In the genomic region with DNA sequence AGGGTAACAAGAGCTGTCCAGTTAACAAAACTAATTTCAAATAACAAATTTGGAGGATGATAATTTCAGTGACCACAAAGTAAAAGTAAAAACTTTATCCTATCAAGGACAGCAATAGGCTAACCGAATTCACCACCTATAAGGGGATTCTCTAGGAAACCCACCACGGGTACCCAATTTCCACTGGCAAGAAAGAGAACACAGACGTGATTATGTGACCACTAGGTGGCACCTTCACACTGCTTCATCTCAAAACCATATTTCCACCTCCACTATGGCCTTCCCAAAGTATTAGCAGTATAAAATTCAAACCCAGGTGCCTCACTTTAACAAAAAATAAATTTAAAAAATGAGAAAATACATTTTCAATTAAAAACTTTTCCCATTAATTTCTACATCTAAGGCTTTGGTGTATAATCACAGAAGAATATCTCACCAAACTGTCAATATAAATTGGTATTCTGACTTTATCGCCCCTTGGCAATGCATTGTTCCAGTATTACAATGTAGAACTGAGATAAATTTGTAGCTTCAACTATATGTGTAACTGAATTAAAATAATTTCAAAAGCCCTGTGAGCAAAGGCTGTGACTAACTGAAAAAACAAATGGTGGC, we compare ENCODE assay signal across 8 cellular contexts.
DNase-seq lines count a peak whose midpoint lies in the region; ATAC-seq and TF ChIP-seq lines count a peak whose summit lies in the region.

No MANE protein-coding gene starts in this region.

- TF ChIP-seq POLR2A in heart left ventricle (IDR thresholded peaks at IDR 0.05): no peak

- peaks cover 6% of the 10 kb centered on the region for H3K27me3 Mint-ChIP-seq in activated T-cell treated with anti-CD3 and anti-CD28 coated beads, Interleukin-2, amount 50 U/mL, for 72 hours (ENCODE audit: low read depth)

- DNase-seq in COR-L47 (lab: John Stamatoyannopoulos, UW) (peak; percentile 53), H4 (ENCODE audit: low spot score) (peak; percentile 45), NCI-H526 treated with DMSO at 0.1 percent for 48 hours (lab: John Stamatoyannopoulos, UW) (peak; percentile 13), heart left ventricle (peak in 2 of 5 donors; percentile 21 to 31), sciatic nerve (ENCODE audit: low spot score) (no peak)
- peak; percentile 32 for DNase-seq in activated T-cell treated with anti-CD3 and anti-CD28 coated beads, Interleukin-2, amount 50 U/mL, for 72 hours

- H3K4me3 Mint-ChIP-seq in activated T-cell treated with anti-CD3 and anti-CD28 coated beads, Interleukin-2, amount 50 U/mL, for 72 hours: no peak overlapping the region

- H3K4me1 Mint-ChIP-seq in activated T-cell treated with anti-CD3 and anti-CD28 coated beads, Interleukin-2, amount 50 U/mL, for 72 hours (ENCODE audit: low read depth): no peaks in the 10 kb centered on the region

- H3K4me1 ChIP-seq in heart left ventricle: peaks cover 0 to 6% (median 0%) of the 10 kb centered on the region in 12 donors

- no peaks in the 10 kb centered on the region for H3K36me3 Mint-ChIP-seq in activated T-cell treated with anti-CD3 and anti-CD28 coated beads, Interleukin-2, amount 50 U/mL, for 72 hours (ENCODE audit: insufficient read depth in 2 of 2)

- intact Hi-C loops in heart left ventricle (cut with DNase I) (loop anchor here in 9 of 10 donors (1.0 to 10.0 kb wide), 10 partner anchors 69 to 289 kb away; partner anchors contain the start of gene THBS1 (in 1 of the 9)), sciatic nerve (cut with DNase I) (loop anchor here (10.0 kb wide), 1 partner anchor 69 kb away; no protein-coding TSS in a partner anchor)

- H3K36me3 ChIP-seq in heart left ventricle: no peaks in the 10 kb centered on the region

- 27 to 31% (median 29%) methylated on average over 4 of the region's 4 CpGs for WGBS in heart left ventricle, 4 donors

- TF ChIP-seq CTCF in heart left ventricle (IDR thresholded peaks at IDR 0.05): peak; percentile 69 to 86 (median 76)

- H3K27ac Mint-ChIP-seq in activated T-cell treated with anti-CD3 and anti-CD28 coated beads, Interleukin-2, amount 50 U/mL, for 72 hours: no peak overlapping the region

- peak in 1 of 2 donors; percentile 53 for ATAC-seq in activated T-cell treated with anti-CD3 and anti-CD28 coated beads, Interleukin-2, amount 50 U/mL, for 72 hours (replicated peaks in 1 of 2)
- ATAC-seq in heart left ventricle (peak in 3 of 4 donors; percentile 48 to 76 (median 64)), sciatic nerve (peak; percentile 69), HG02852 (IDR thresholded peaks at IDR 0.05; ENCODE audit: unreplicated experiment) (no peak), GM18502 (IDR thresholded peaks at IDR 0.05; ENCODE audit: poor library complexity, unreplicated experiment) (no peak)

- H3K27me3 ChIP-seq in heart left ventricle: no peaks in the 10 kb centered on the region

- no peak overlapping the region for H3K27ac ChIP-seq in heart left ventricle

- no peaks in the 10 kb centered on the region for H3K9me3 Mint-ChIP-seq in activated T-cell treated with anti-CD3 and anti-CD28 coated beads, Interleukin-2, amount 50 U/mL, for 72 hours

- H3K4me3 ChIP-seq in heart left ventricle: no peak overlapping the region

- no peaks in the 10 kb centered on the region for H3K9me3 ChIP-seq in heart left ventricle

Comparison
In these comparisons a context has a peak if more than half of its experiments do, and no peak if none do; other contexts are left out.
1. ATAC-seq: peak in heart left ventricle (3 of 4) and sciatic nerve (single experiment); none in HG02852 (single experiment) and GM18502 (single experiment).